10 cellular contexts compared by ENCODE assay signal in the genomic region with DNA sequence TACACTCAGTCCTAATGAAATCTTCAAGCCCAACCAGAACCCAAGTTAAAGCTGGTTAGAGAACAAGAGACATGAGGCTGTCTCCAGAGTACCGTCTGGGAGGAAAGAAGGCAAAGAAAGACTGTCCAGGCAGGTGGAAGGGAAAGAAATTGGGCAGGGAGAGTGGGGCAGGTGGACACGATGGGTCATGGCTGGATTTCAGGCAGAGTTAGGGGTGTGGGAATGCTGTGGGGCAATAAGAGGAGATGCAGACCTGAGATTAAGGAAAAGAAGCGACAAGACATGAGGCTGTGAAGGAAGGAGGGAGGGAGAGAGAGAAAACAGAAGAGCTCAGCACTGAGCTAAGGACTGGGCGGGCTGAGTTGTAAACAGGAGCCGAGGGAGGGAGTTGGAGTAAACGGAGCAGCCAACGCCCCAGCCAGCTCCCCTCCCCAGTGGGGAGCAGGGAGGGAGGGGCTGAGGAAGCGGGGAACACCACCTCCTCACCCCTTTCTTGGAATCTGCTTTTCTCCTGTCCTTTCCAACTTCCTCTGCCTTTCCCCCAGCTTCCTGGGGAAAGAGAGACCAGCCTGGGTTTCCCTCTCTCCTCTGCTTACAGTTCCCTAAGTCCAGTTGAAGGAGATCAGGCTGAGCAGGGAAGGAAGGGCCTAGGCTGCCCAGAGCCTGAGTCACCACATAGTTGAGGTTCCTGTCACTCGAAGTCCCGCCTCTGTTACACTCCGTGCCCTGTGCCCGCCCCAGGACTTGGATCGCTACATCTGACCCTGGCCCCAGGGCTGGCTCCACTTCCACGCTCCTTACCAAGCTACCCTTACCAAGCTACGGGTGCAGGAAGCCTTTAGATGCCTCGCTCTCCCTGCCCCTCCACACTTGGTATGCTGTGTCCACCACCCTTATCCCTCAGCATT. TPM values are rescaled to one million over a fixed set of nuclear protein-coding genes. Genes with fewer than 3 reads are reported as not detected.
A peak's percentile ranks its signal among the peaks of the same experiment; 100 is the strongest.
DNase-seq lines count a peak whose midpoint lies in the region; ATAC-seq, FAIRE-seq and TF ChIP-seq lines count a peak whose summit lies in the region.
"Had no signal": no experiment of that assay in that cellular context is flagged by ENCODE, and none has a peak within 500 bp of the region (broad histone marks: within the 10 kb centered on the region; RNA-seq: fewer than 3 reads in every experiment).

No MANE protein-coding gene starts in this region.

- H3K36me3 Mint-ChIP-seq in T-helper 1 cell treated with Interleukin-12 subunit alpha and Interleukin-12 subunit beta and Interleukin-4 antibody, amounts not matched to agents 30 μg/mL and 1 μg/mL, for 36 hours (ENCODE audit: low read depth) = peaks cover 3% of the 10 kb centered on the region
- peaks cover 11 to 25% of the 10 kb centered on the region in 2 donors for H3K36me3 Mint-ChIP-seq in stimulated activated naive B cell treated with anti-CD40 and anti-IgM and Interleukin-4, amounts not matched to agents 10 μg/mL and 1 μg/mL and 100 μg/mL, for 72 hours

- POLR2A ChIA-PET in A673 (lab: Charles Lee; ENCODE audit: low non-redundant PET) = interaction anchor here (0.6 kb wide), 1 partner anchor 122 kb away, joined by 3 read pairs; no protein-coding TSS in a partner anchor

- peak overlapping the region; percentile 96 for H3K27ac Mint-ChIP-seq in T-helper 1 cell treated with Interleukin-12 subunit alpha and Interleukin-12 subunit beta and Interleukin-4 antibody, amounts not matched to agents 30 μg/mL and 1 μg/mL, for 36 hours
- H3K27ac Mint-ChIP-seq in stimulated activated naive B cell treated with anti-CD40 and anti-IgM and Interleukin-4, amounts not matched to agents 10 μg/mL and 1 μg/mL and 100 μg/mL, for 72 hours = peak overlapping the region; percentile 98

- peaks cover 69% of the 10 kb centered on the region for H3K4me1 Mint-ChIP-seq in T-helper 1 cell treated with Interleukin-12 subunit alpha and Interleukin-12 subunit beta and Interleukin-4 antibody, amounts not matched to agents 30 μg/mL and 1 μg/mL, for 36 hours (ENCODE audit: low read depth)
- H3K4me1 Mint-ChIP-seq in stimulated activated naive B cell treated with anti-CD40 and anti-IgM and Interleukin-4, amounts not matched to agents 10 μg/mL and 1 μg/mL and 100 μg/mL, for 72 hours = peaks cover 75 to 87% of the 10 kb centered on the region in 2 donors

- FAIRE-seq in GM12891 (lab: Jason Lieb, UNC) = no peak
- FAIRE-seq: GM18507, islet of Langerhans had no signal

- peak; percentile 76 for DNase-seq in A673 (ENCODE audit: low spot score)
- DNase-seq in HK-2 (ENCODE audit: unreplicated experiment) = peak; percentile 82
- peak in 5 of 61 donors; percentile 16 to 60 (median 39) for DNase-seq in caudate nucleus (lab: John Stamatoyannopoulos, UW)
- peak; percentile 97 for DNase-seq in kidney glomerular epithelial cell (lab: John Stamatoyannopoulos, UW)
- no peak for DNase-seq in stimulated activated naive B cell treated with anti-CD40 and anti-IgM and Interleukin-4, amounts not matched to agents 10 μg/mL and 1 μg/mL and 100 μg/mL, for 72 hours
- DNase-seq in GM12891 (ENCODE audit: insufficient read length, low spot score) = no peak

- intact Hi-C loops in A673 (cut with micrococcal nuclease; ENCODE audit: unreplicated experiment) = no loop called here

- BruUV-seq in A673 (replicated peaks; lab: Mats Ljungman, UMichigan) = no TSS peak

- peaks cover 12% of the 10 kb centered on the region for H3K27me3 Mint-ChIP-seq in T-helper 1 cell treated with Interleukin-12 subunit alpha and Interleukin-12 subunit beta and Interleukin-4 antibody, amounts not matched to agents 30 μg/mL and 1 μg/mL, for 36 hours (ENCODE audit: low read depth)
- H3K27me3 Mint-ChIP-seq in stimulated activated naive B cell treated with anti-CD40 and anti-IgM and Interleukin-4, amounts not matched to agents 10 μg/mL and 1 μg/mL and 100 μg/mL, for 72 hours = no peaks in the 10 kb centered on the region

- no peak for ATAC-seq in stimulated activated naive B cell treated with anti-CD40 and anti-IgM and Interleukin-4, amounts not matched to agents 10 μg/mL and 1 μg/mL and 100 μg/mL, for 72 hours (replicated peaks)
- ATAC-seq in GM18867 (IDR thresholded peaks at IDR 0.05; ENCODE audit: unreplicated experiment) = no peak

- TF ChIP-seq POLR2A in GM12891 (IDR thresholded peaks at IDR 0.05; ENCODE audit: low read depth, low read length) = no peak

- no peak for TF ChIP-seq CTCF in A673 (conservative IDR thresholded peaks at IDR 0.05; ENCODE audit: low read depth, low read length)

- peaks cover 62% of the 10 kb centered on the region for H3K4me1 ChIP-seq in A673 (ENCODE audit: insufficient read depth, low read length, poor library complexity, severe bottlenecking)

- H3K36me3 ChIP-seq in A673 (ENCODE audit: insufficient read depth, low read length, poor library complexity, severe bottlenecking) = peaks cover 15% of the 10 kb centered on the region

- H3K9me3 ChIP-seq in A673 (ENCODE audit: low read depth, low read length, poor library complexity, severe bottlenecking) = no peaks in the 10 kb centered on the region

- H3K27ac ChIP-seq in A673 (ENCODE audit: low read depth, low read length, poor library complexity, severe bottlenecking) = peak overlapping the region; percentile 90
- H3K27ac ChIP-seq in caudate nucleus (ENCODE audit: low read depth, low read length) = peak overlapping the region; percentile 96

- no peak overlapping the region for H3K4me3 ChIP-seq in A673 (ENCODE audit: low read depth, low read length, poor library complexity, severe bottlenecking)

- no peaks in the 10 kb centered on the region for H3K9me3 Mint-ChIP-seq in T-helper 1 cell treated with Interleukin-12 subunit alpha and Interleukin-12 subunit beta and Interleukin-4 antibody, amounts not matched to agents 30 μg/mL and 1 μg/mL, for 36 hours
- H3K9me3 Mint-ChIP-seq in stimulated activated naive B cell treated with anti-CD40 and anti-IgM and Interleukin-4, amounts not matched to agents 10 μg/mL and 1 μg/mL and 100 μg/mL, for 72 hours = peaks cover 2 to 4% of the 10 kb centered on the region in 2 donors

- H3K4me3 Mint-ChIP-seq in T-helper 1 cell treated with Interleukin-12 subunit alpha and Interleukin-12 subunit beta and Interleukin-4 antibody, amounts not matched to agents 30 μg/mL and 1 μg/mL, for 36 hours = peak overlapping the region; percentile 70
- peak overlapping the region; percentile 34 to 54 for H3K4me3 Mint-ChIP-seq in stimulated activated naive B cell treated with anti-CD40 and anti-IgM and Interleukin-4, amounts not matched to agents 10 μg/mL and 1 μg/mL and 100 μg/mL, for 72 hours

- no peaks in the 10 kb centered on the region for H3K27me3 ChIP-seq in A673 (replicated peaks; ENCODE audit: insufficient read depth, low read depth, low read length, poor library complexity)

- CTCF ChIA-PET in A673 (lab: Charles Lee) = interaction anchor here (1.9 to 2.5 kb wide), 2 partner anchors 11 to 128 kb away, joined by 9 to 14 read pairs; no protein-coding TSS in a partner anchor

TF ChIP-seq in GM12891, 5 proteins besides CTCF, POLR2A, EP300 and RAD21:
- TF ChIP-seq SPI1 (IDR thresholded peaks at IDR 0.05; ENCODE audit: low read depth, low read length) (no peak), POU2F2 (IDR thresholded peaks at IDR 0.05; ENCODE audit: low read depth, low read length) (no peak), TAF1 (IDR thresholded peaks at IDR 0.05; ENCODE audit: low read depth, low read length) (no peak)

RNA-seq across cellular contexts. Expression of a gene that starts 6.6 kb away (rescaled TPM):
- 71.7 and 73.0 TPM in 2 replicates for total RNA-seq in A673 (2021)
- 1.8 TPM for polyA plus RNA-seq in GM12891 (2012; ENCODE audit: low read depth, missing spikeins)

RNA-seq across cellular contexts. Expression of a gene that starts 20.5 kb away (rescaled TPM):
- 1,804 and 1,817 TPM in 2 replicates for total RNA-seq in A673 (2021)
- polyA plus RNA-seq in GM12891 (2012; ENCODE audit: low read depth, missing spikeins) = 2,783 TPM

RNA-seq across cellular contexts. Expression of a gene that starts 38.1 kb away (rescaled TPM):
- 27.3 and 27.6 TPM in 2 replicates for total RNA-seq in A673 (2021)
- 13.0 TPM for polyA plus RNA-seq in GM12891 (2012; ENCODE audit: low read depth, missing spikeins)

RNA-seq across cellular contexts. Expression of a gene that starts 48.5 kb away (rescaled TPM):
- 241 and 243 TPM in 2 replicates for total RNA-seq in A673 (2021)
- polyA plus RNA-seq in GM12891 (2012; ENCODE audit: low read depth, missing spikeins) = 89.2 TPM

RNA-seq across cellular contexts. Expression of a gene that starts 59.4 kb away (rescaled TPM):
- 21.3 and 30.4 TPM in 2 replicates for total RNA-seq in A673 (2021)
- polyA plus RNA-seq in GM12891 (2012; ENCODE audit: low read depth, missing spikeins) = 38.5 TPM

Comparison
In these comparisons a context has a peak if more than half of its experiments do, and no peak if none do; other contexts are left out.
1. DNase-seq: peak in A673 (single experiment), HK-2 (single experiment) and kidney glomerular epithelial cell (single experiment); none in stimulated activated naive B cell treated with anti-CD40 and anti-IgM and Interleukin-4, amounts not matched to agents 10 μg/mL and 1 μg/mL and 100 μg/mL, for 72 hours (single experiment) and GM12891 (single experiment).